In the genomic region with DNA sequence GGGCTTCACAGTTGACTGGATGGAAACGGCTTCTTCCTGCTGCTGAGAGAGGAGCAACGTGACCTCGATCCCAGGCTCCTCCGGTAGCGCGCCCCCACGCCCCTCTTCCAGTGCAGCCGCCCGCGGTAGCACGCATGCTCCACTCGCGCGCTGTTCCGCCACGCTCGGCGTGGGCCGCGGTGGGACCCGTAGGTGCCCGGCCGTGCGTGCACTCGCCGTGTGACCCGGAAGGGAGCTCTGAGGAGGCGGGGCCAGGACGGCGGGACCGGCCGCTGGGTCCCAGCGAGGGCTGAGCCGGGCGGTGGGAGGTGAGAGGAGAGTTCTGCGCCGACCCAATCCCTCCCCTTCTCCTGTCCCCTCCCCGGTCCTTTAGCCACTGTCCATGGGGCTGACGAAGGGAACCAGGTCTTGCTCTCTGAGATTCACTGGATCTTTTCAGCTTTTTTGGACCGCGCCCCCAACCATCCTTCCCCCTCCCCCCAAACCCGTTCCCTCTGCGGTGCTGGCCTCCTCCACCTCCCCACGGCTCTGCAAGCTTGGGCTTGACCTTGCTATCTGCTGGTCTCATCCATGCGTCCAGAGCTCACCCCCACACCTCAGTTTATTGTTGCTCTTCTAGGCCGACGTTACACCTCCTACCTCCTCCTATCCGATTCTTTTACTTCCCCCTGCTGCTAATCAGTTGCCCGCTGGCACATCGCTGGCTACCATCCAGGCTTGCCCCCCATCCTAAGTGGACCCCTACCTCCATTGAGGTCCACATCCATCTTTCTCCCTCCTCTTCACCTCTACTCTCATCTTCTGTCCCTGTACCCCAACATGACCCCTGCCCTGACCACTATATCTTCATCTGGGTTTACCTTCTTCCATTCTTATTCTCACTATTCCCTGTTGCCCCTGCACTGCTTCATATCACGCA, we compare ENCODE assay signal across 1 cellular context.
A peak's percentile ranks its signal among the peaks of the same experiment; 100 is the strongest.
TF ChIP-seq lines count a peak whose summit lies in the region.

Gene CUL9 (plus strand): TSS at position 255 of the 919 bp plus-strand sequence. CDS start 2,115 bp downstream, outside the sequence.

TF ChIP-seq in HEK293, 187 proteins besides CTCF, POLR2A, EP300 and RAD21 (continued from another document):
- TF ChIP-seq ZNF785 (tag by site-specific recombination; IDR thresholded peaks at IDR 0.05) (peak; percentile 93; the same call in 1 of the 2 replicates), ZSCAN16 (tag by site-specific recombination; IDR thresholded peaks at IDR 0.05) (peak; percentile 31; the same call in 1 of the 2 replicates), ZBTB11 (tag by site-specific recombination; conservative IDR thresholded peaks at IDR 0.05; ENCODE audit: low read depth) (peak; percentile 74)
